ENCODE assay signal across 8 cellular contexts in the genomic region with DNA sequence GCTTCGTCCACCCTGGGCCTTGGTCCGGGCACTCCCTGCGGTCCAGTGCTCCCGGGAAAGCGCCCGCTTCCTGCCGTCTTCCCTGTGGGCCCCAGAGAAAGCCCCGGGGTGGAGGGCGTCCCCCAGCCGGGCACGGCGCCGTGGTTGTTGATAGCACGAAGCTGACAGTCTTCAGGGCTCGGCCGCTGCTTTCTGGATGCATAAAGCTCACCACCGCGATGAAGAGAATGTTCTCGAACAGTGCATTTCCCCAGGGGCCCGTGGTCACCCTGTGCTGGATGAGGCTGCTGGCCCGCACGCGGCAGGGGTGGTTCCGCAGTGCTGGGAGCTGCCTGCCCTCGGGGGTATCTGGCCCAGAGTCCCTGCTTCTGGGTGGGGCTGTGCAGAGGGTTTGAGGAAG.
"Had no signal": no experiment of that assay in that cellular context is flagged by ENCODE, and none has a peak within 500 bp of the region (broad histone marks: within the 10 kb centered on the region; RNA-seq: fewer than 3 reads in every experiment).

No MANE protein-coding gene starts in this region.

- H3K4me3 Mint-ChIP-seq: GM23338, H9 had no signal

- DNase-seq: H9, HCEC 1CT, IMR-90, KBM-7 had no signal

- H3K27ac ChIP-seq: KMS-11 had no signal

- H3K9me3 Mint-ChIP-seq: GM23338, H9 had no signal

- H2AFZ ChIP-seq: GM23338 had no signal

- H3K27ac Mint-ChIP-seq: GM23338 had no signal

- ATAC-seq: GM23338 had no signal

- FAIRE-seq: H1, H54 had no signal

- H3K4me2 ChIP-seq: GM23338, KMS-11 had no signal

- H3K4me3 ChIP-seq: GM23338 had no signal

- H3K9ac ChIP-seq: KMS-11 had no signal
